9 cellular contexts compared by ENCODE assay signal in the genomic region with DNA sequence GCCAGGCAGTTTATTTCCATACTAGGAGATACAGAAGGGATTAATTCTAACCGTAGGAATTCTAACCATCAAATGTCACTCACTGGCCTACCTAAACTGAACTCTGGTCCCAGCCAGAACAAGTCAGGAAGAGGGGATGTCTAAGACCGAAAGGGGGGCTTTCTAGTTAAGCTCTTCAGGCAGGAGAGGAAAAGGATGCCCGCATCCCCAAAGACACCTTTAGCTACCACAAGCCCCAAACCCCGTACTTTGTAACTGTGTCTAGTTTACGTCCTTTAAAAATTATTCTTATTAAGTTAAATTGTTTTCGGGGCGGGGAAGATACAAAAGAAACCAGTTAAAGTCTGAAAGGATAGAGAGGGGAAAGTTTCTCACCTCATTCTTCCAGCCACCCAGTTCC. TPM values are rescaled to one million over a fixed set of nuclear protein-coding genes. Genes with fewer than 3 reads are reported as not detected.
DNase-seq lines count a peak whose midpoint lies in the region; TF ChIP-seq lines count a peak whose summit lies in the region.
"Had no signal": no experiment of that assay in that cellular context is flagged by ENCODE, and none has a peak within 500 bp of the region (broad histone marks: within the 10 kb centered on the region; RNA-seq: fewer than 3 reads in every experiment).

No MANE protein-coding gene starts in this region.

- H3K27me3 ChIP-seq in PC-9 (ENCODE audit: insufficient read depth, low read depth) (no peaks in the 10 kb centered on the region), esophagus muscularis mucosa (no peaks in the 10 kb centered on the region), prostate gland (replicated peaks; ENCODE audit: insufficient read depth) (no peaks in the 10 kb centered on the region)

- H3K4me2 ChIP-seq in PC-9 = peak overlapping the region; percentile 96

- TF ChIP-seq POLR2A in esophagus muscularis mucosa (IDR thresholded peaks at IDR 0.05; ENCODE audit: low read depth) = no peak
- no peak for TF ChIP-seq POLR2A in prostate gland (IDR thresholded peaks at IDR 0.05)

- H3K36me3 ChIP-seq in PC-9 (ENCODE audit: low read depth) = no peaks in the 10 kb centered on the region
- H3K36me3 ChIP-seq in esophagus muscularis mucosa = no peaks in the 10 kb centered on the region
- no peaks in the 10 kb centered on the region for H3K36me3 ChIP-seq in prostate gland

- TF ChIP-seq EP300 in esophagus muscularis mucosa (IDR thresholded peaks at IDR 0.05) = no peak

- peak overlapping the region; percentile 92 for H3K27ac ChIP-seq in PC-9
- H3K27ac ChIP-seq in esophagus muscularis mucosa (replicated peaks in 1 of 4) = peak overlapping the region; percentile 91 to 100 (median 97)
- H3K27ac ChIP-seq in prostate gland = peak overlapping the region; percentile 87 to 94

- H3K9me3 ChIP-seq in PC-9 (ENCODE audit: insufficient read depth, low read depth) (no peaks in the 10 kb centered on the region), esophagus muscularis mucosa (no peaks in the 10 kb centered on the region), prostate gland (no peaks in the 10 kb centered on the region)

- 19% methylated on average over 7 of the region's 7 CpGs for WGBS in esophagus muscularis mucosa
- WGBS in prostate gland = 20% methylated on average over 7 of the region's 7 CpGs

- H3K4me3 ChIP-seq in PC-9 (peak overlapping the region; percentile 92), esophagus muscularis mucosa (peak overlapping the region; percentile 72 to 99 (median 86)), prostate gland (peak overlapping the region; percentile 54 to 92)

- DNase-seq in EH (ENCODE audit: low read depth) = peak; percentile 22
- DNase-seq in PC-9 = no peak
- DNase-seq in esophagus muscularis mucosa (ENCODE audit: extremely low spot score) = no peak
- DNase-seq in prostate gland (ENCODE audit: low spot score) = no peak
- DNase-seq in putamen (ENCODE audit: low spot score) = no peak
- DNase-seq in stimulated activated CD4-positive, alpha-beta T cell treated with anti-CD3 and anti-CD28 coated beads, Interleukin-4, amount 100 ng/mL, for 24 hours = no peak
- DNase-seq in NCI-H1694 (lab: John Stamatoyannopoulos, UW) = no peak
- no peak for DNase-seq in LoVo (ENCODE audit: low spot score)

- TF ChIP-seq CTCF in PC-9 (conservative IDR thresholded peaks at IDR 0.05) = no peak
- no peak for TF ChIP-seq CTCF in esophagus muscularis mucosa (IDR thresholded peaks at IDR 0.05)
- no peak for TF ChIP-seq CTCF in prostate gland (IDR thresholded peaks at IDR 0.05)

- no peaks in the 10 kb centered on the region for H3K9me2 ChIP-seq in PC-9 (ENCODE audit: insufficient read depth)

- no TSS peak for BruUV-seq in PC-9 (replicated peaks; lab: Mats Ljungman, UMichigan)

- CTCF ChIA-PET in PC-9 (lab: Charles Lee) = interaction anchor here (0.7 kb wide), 1 partner anchor 60 kb away, joined by 3 read pairs; no protein-coding TSS in a partner anchor

- POLR2A ChIA-PET in PC-9 (lab: Charles Lee; ENCODE audit: unreplicated experiment) = interaction anchor here (0.5 to 0.6 kb wide), 3 partner anchors 200 to 868 kb away, joined by 3 read pairs; no protein-coding TSS in a partner anchor

- H2AFZ ChIP-seq in PC-9 = peak overlapping the region; percentile 99

- H3K4me1 ChIP-seq in PC-9 (replicated peaks; ENCODE audit: insufficient read depth) (peaks cover 16% of the 10 kb centered on the region; the same call in 1 of the 2 replicates), esophagus muscularis mucosa (peaks cover 18 to 75% (median 62%) of the 10 kb centered on the region in 4 donors), prostate gland (replicated peaks) (peaks cover 3% of the 10 kb centered on the region)

- intact Hi-C loops in PC-9 (cut with micrococcal nuclease; ENCODE audit: unreplicated experiment) = no loop called here
- intact Hi-C loops in esophagus muscularis mucosa (cut with DNase I) = no loop called here
- intact Hi-C loops in prostate gland (cut with DNase I) = no loop called here

- H3K79me2 ChIP-seq in PC-9 (ENCODE audit: low read depth) = peaks cover 31% of the 10 kb centered on the region

- H3F3A ChIP-seq in PC-9 (ENCODE audit: insufficient read depth, low read depth) = peaks cover 20% of the 10 kb centered on the region

- H4K20me1 ChIP-seq in PC-9 (ENCODE audit: insufficient read depth) = no peaks in the 10 kb centered on the region

RNA-seq across cellular contexts. Expression of a gene that starts 1.2 kb away (rescaled TPM):
- total RNA-seq in PC-9 (2021) (38.8 and 39.9 TPM in 2 replicates), esophagus muscularis mucosa (10 to 100 TPM; 33.2 to 47.0 (median 36.2) TPM), prostate gland (10 to 100 TPM; 39.5 to 75.5 TPM)

RNA-seq across cellular contexts. Expression of a gene that starts 39.3 kb away (rescaled TPM):
- 19.6 and 27.0 TPM in 2 replicates for total RNA-seq in PC-9 (2021)
- total RNA-seq in esophagus muscularis mucosa = 1 to 10 TPM; 2.5 to 4.7 (median 3.6) TPM
- total RNA-seq in prostate gland = 10 to 100 TPM; 20.2 to 33.4 TPM

RNA-seq across cellular contexts. Expression of a gene that starts 44.6 kb away (rescaled TPM):
- 0.10 and 0.17 TPM in 2 replicates for total RNA-seq in PC-9 (2021)
- total RNA-seq in esophagus muscularis mucosa = 1 to 10 TPM; 1.5 to 8.8 (median 5.6) TPM
- 1 to 10 TPM; 2.0 to 3.4 TPM for total RNA-seq in prostate gland
- total RNA-seq: T-helper 1 cell treated with Interleukin-12 subunit alpha and Interleukin-12 subunit beta and Interleukin-4 antibody, amounts not matched to agents 30 ng/mL and 1 ng/mL, for 36 hours had no signal
